Comparison of ENCODE assay signal across 9 cellular contexts in genomic region chr13:95660981-95661581, GRCh38. TPM values are rescaled to one million over a fixed set of nuclear protein-coding genes. Genes with fewer than 3 reads are reported as not detected.
DNase-seq lines count a peak whose midpoint lies in the region; ATAC-seq, FAIRE-seq and TF ChIP-seq lines count a peak whose summit lies in the region.
"Had no signal": no experiment of that assay in that cellular context is flagged by ENCODE, and none has a peak within 500 bp of the region (broad histone marks: within the 10 kb centered on the region; RNA-seq: fewer than 3 reads in every experiment).

No MANE protein-coding gene starts in this region.

- H3K9me2 ChIP-seq in DOHH2 (replicated peaks; ENCODE audit: control insufficient read depth, low read length): no peaks in the 10 kb centered on the region

- no peaks in the 10 kb centered on the region for H4K20me1 ChIP-seq in DOHH2 (ENCODE audit: control insufficient read depth, insufficient read depth, low read depth, low read length)

- no peaks in the 10 kb centered on the region; the same call in 1 of the 2 replicates for H3K9me3 ChIP-seq in DOHH2 (ENCODE audit: control insufficient read depth, insufficient read depth, low read length)

- peak; percentile 60 for TF ChIP-seq CTCF in DOHH2 (IDR thresholded peaks at IDR 0.05; ENCODE audit: low read depth, low read length, poor library complexity, severe bottlenecking)
- TF ChIP-seq CTCF in omental fat pad (IDR thresholded peaks at IDR 0.05): no peak

- DNase-seq in Jurkat, Clone E6-1 (ENCODE audit: low read depth, low spot score): peak; percentile 35
- DNase-seq in SK-N-DZ (ENCODE audit: low spot score) (peak; percentile 61), frontal cortex (ENCODE audit: low spot score in 2 of 2) (no peak), omental fat pad (ENCODE audit: low spot score) (no peak), Right ventricle myocardium inferior (ENCODE audit: missing footprints) (no peak)
- DNase-seq: naive B cell had no signal

- H3K4me3 ChIP-seq in DOHH2 (ENCODE audit: low read length): no peak overlapping the region
- no peak overlapping the region for H3K4me3 ChIP-seq in Jurkat, Clone E6-1 (ENCODE audit: low read length)

- H3K36me3 ChIP-seq in DOHH2 (ENCODE audit: control insufficient read depth, low read length): no peaks in the 10 kb centered on the region

- H3K27me3 ChIP-seq in DOHH2 (ENCODE audit: control insufficient read depth, low read length): 0 out of 2 replicates have a peak, but pooled peaks cover 2% of the 10 kb centered on the region

- no peaks in the 10 kb centered on the region for H3K79me2 ChIP-seq in DOHH2 (ENCODE audit: control insufficient read depth, low read length)

- H3K4me2 ChIP-seq in DOHH2 (ENCODE audit: low read length): no peak overlapping the region

- intact Hi-C loops in Right ventricle myocardium inferior (cut with DNase I): loop anchor here (5.0 kb wide), 2 partner anchors 124 to 164 kb away; no protein-coding TSS in a partner anchor

- no peaks in the 10 kb centered on the region for H3K4me1 ChIP-seq in DOHH2 (ENCODE audit: control insufficient read depth, low read length)

- no peaks in the 10 kb centered on the region for H3F3A ChIP-seq in DOHH2 (ENCODE audit: control insufficient read depth, insufficient read depth)

- ATAC-seq in omental fat pad (ENCODE audit: low FRiP score) (no peak), GM19324 (IDR thresholded peaks at IDR 0.05; ENCODE audit: low FRiP score, unreplicated experiment) (no peak), GM19023 (IDR thresholded peaks at IDR 0.05; ENCODE audit: unreplicated experiment) (no peak), Right ventricle myocardium inferior (no peak)

- peak; percentile 72 for FAIRE-seq in frontal cortex (lab: Jason Lieb, UNC)

- H3K27ac ChIP-seq in DOHH2 (ENCODE audit: low read depth, low read length): no peak overlapping the region

RNA-seq across cellular contexts. Expression of gene DNAJC3, which starts 15.9 kb away (rescaled TPM):
- polyA plus RNA-seq in Jurkat, Clone E6-1 (2012; ENCODE audit: insufficient read depth, insufficient read length): 7.0 TPM
- 7.1 and 9.2 TPM in 2 replicates for polyA plus RNA-seq in SK-N-DZ (2014; cell fraction: cytosol; rRNA removed)
- polyA plus RNA-seq in SK-N-DZ (2014; cell fraction: nucleus; rRNA removed): 3.3 and 4.7 TPM in 2 replicates
- total RNA-seq in frontal cortex (31.0 TPM), omental fat pad (10 to 100 TPM; 48.1 to 54.4 (median 52.3) TPM), Right ventricle myocardium inferior (30.0 TPM)

RNA-seq across cellular contexts. Expression of gene DZIP1, which starts 16.6 kb away (rescaled TPM):
- polyA plus RNA-seq in Jurkat, Clone E6-1 (2012; ENCODE audit: insufficient read depth, insufficient read length): 8.0 TPM
- polyA plus RNA-seq in SK-N-DZ (2014; cell fraction: cytosol; rRNA removed): 25.5 and 27.2 TPM in 2 replicates
- 47.6 and 48.7 TPM in 2 replicates for polyA plus RNA-seq in SK-N-DZ (2014; cell fraction: nucleus; rRNA removed)
- 47.3 TPM for total RNA-seq in frontal cortex
- total RNA-seq in omental fat pad: 10 to 100 TPM in 1 of 4 donors, 1 to 10 TPM in 3; 6.6 to 18.0 (median 8.5) TPM
- total RNA-seq in Right ventricle myocardium inferior: 4.7 TPM

Comparison
In these comparisons a context has a peak if more than half of its experiments do, and no peak if none do; other contexts are left out.
1. DNase-seq: peak in Jurkat, Clone E6-1 (single experiment) and SK-N-DZ (single experiment); none in frontal cortex (0 of 2), omental fat pad (single experiment) and Right ventricle myocardium inferior (single experiment).